In the genomic region with DNA sequence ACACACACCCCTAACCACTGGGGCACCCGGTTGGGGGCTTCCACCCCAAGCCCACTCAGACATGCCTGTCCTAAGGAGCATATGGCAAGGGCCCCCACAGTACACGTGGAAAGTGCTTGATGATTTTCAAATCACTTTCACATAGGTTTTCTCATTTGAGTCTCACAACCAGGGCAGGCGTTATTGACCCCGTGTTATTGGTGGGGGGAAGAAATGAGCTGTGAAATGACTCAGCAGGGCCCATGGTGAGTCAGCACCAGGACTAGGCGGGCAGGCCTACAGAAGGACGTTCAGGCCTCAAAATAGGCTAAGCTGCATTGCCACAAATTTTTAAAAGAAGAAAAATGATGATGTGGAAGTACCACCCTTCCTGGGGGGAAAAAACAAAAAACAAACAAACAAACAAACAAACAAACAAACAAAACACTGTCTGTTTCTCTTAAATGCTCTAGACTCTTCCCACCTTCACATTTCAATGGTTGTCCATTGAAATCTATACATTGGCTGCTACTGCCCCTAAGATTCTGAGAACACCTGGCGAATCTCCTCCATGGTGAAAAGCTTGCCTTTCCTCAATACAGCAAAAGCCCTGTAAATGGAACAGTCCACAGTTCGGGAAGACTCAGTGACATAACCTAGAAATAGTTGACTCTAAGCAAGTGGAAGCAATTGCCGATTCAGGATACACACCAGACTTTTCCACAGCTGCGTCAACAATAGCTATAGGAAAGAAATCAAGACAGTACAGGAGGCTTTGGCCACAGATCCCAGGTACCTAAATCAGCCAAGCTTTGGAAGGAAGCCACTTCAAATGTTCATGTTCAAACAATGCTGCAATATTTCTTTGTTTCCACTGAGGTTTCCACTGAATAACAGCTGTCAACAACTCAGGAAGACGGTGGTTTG, we compare ENCODE assay signal across 1 cellular context.
TF ChIP-seq lines count a peak whose summit lies in the region.

No MANE protein-coding gene starts in this region.

TF ChIP-seq in K562, 482 proteins besides CTCF, POLR2A, EP300 and RAD21 (continued from another document):
- TF ChIP-seq, protein P1, sequence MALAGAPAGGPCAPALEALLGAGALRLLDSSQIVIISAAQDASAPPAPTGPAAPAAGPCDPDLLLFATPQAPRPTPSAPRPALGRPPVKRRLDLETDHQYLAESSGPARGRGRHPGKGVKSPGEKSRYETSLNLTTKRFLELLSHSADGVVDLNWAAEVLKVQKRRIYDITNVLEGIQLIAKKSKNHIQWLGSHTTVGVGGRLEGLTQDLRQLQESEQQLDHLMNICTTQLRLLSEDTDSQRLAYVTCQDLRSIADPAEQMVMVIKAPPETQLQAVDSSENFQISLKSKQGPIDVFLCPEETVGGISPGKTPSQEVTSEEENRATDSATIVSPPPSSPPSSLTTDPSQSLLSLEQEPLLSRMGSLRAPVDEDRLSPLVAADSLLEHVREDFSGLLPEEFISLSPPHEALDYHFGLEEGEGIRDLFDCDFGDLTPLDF (CRISPR knock-in tag; IDR thresholded peaks at IDR 0.05) = no peak
- no peak; the same call in 1 of the 2 replicates for TF ChIP-seq JUNB (CRISPR knock-in tag; conservative IDR thresholded peaks at IDR 0.05)
- TF ChIP-seq, protein P2, sequence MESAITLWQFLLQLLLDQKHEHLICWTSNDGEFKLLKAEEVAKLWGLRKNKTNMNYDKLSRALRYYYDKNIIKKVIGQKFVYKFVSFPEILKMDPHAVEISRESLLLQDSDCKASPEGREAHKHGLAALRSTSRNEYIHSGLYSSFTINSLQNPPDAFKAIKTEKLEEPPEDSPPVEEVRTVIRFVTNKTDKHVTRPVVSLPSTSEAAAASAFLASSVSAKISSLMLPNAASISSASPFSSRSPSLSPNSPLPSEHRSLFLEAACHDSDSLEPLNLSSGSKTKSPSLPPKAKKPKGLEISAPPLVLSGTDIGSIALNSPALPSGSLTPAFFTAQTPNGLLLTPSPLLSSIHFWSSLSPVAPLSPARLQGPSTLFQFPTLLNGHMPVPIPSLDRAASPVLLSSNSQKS (CRISPR knock-in tag; IDR thresholded peaks at IDR 0.05) = 0 out of 2 replicates have a peak, but pooled peaks have one; percentile 22
